ENCODE assay signal across 1 cellular context in genomic region chr6:148311849-148312669, GRCh38.
TF ChIP-seq lines count a peak whose summit lies in the region.

No MANE protein-coding gene starts in this region.

TF ChIP-seq in SK-N-SH, 30 proteins besides CTCF, POLR2A, EP300 and RAD21 (continued from another document):
- TF ChIP-seq, protein P1, sequence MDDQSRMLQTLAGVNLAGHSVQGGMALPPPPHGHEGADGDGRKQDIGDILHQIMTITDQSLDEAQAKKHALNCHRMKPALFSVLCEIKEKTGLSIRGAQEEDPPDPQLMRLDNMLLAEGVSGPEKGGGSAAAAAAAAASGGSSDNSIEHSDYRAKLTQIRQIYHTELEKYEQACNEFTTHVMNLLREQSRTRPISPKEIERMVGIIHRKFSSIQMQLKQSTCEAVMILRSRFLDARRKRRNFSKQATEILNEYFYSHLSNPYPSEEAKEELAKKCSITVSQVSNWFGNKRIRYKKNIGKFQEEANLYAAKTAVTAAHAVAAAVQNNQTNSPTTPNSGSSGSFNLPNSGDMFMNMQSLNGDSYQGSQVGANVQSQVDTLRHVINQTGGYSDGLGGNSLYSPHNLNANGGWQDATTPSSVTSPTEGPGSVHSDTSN (IDR thresholded peaks at IDR 0.05), result peak; percentile 40
TF ChIP-seq in SK-N-SH: peak in this region for 3.
